Comparison of ENCODE assay signal across 20 cellular contexts in the genomic region with DNA sequence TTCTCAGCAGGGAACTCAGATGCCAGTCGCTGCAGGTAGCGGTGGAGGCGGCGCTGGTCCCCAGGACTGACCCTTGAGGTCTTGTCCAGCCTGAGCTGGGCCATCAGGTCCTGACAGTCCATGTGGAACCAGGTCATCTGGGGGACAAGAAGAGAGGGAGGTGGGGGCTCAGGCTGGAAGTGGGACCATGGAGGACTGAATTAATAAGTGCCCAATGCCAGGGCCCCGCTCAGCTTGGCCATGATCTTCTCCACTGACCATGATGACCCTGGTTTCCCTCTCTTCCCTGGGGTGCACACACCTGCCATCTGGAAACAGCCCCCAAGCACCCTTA. TPM values are rescaled to one million over a fixed set of nuclear protein-coding genes. Genes with fewer than 3 reads are reported as not detected.
DNase-seq lines count a peak whose midpoint lies in the region; ATAC-seq, FAIRE-seq and TF ChIP-seq lines count a peak whose summit lies in the region.
"Had no signal": no experiment of that assay in that cellular context is flagged by ENCODE, and none has a peak within 500 bp of the region (broad histone marks: within the 10 kb centered on the region; RNA-seq: fewer than 3 reads in every experiment).

No MANE protein-coding gene starts in this region.

- H4K91ac ChIP-seq in H1 (replicated peaks; ENCODE audit: insufficient read length, low read length) = no peak overlapping the region

- H2BK15ac ChIP-seq in H1 (ENCODE audit: low read length) = no peak overlapping the region

- H2BK120ac ChIP-seq in H1 (replicated peaks; ENCODE audit: low read depth, low read length) = no peak overlapping the region

- H3K9me3 ChIP-seq in right cardiac atrium (ENCODE audit: control insufficient read depth, low read length) (no peaks in the 10 kb centered on the region), H1 (ENCODE audit: insufficient read depth in 2 of 2, low read depth in 1 of 2, low read length in 1 of 2) (no peaks in the 10 kb centered on the region), osteoblast (ENCODE audit: low read depth, low read length) (no peaks in the 10 kb centered on the region), stomach (no peaks in the 10 kb centered on the region)
- H3K9me3 ChIP-seq: Caco-2 had no signal

- no peaks in the 10 kb centered on the region; the same call in 1 of the 2 replicates for H3K79me1 ChIP-seq in H1 (ENCODE audit: low read depth, low read length)

- H3K23ac ChIP-seq in H1 (ENCODE audit: insufficient read length) = no peak overlapping the region

- H4K20me1 ChIP-seq in H1 (replicated peaks in 1 of 2; ENCODE audit: control insufficient read depth in 1 of 2, insufficient read depth in 2 of 2, low read length in 2 of 2) = no peaks in the 10 kb centered on the region
- no peaks in the 10 kb centered on the region for H4K20me1 ChIP-seq in osteoblast (ENCODE audit: insufficient read depth, low read length)

- H2BK20ac ChIP-seq in H1 (ENCODE audit: low read length) = no peak overlapping the region

- FAIRE-seq in H1 (lab: Jason Lieb, UNC) = no peak
- FAIRE-seq: A204.1, D721Med, GM12892, GM18507, H54 had no signal

- H3K4me2 ChIP-seq in H1 (ENCODE audit: insufficient read depth in 1 of 2, low read depth in 2 of 2, low read length in 2 of 2) = no peak overlapping the region
- H3K4me2 ChIP-seq in osteoblast (ENCODE audit: insufficient read depth, low read length) = no peak overlapping the region

- H3K4ac ChIP-seq in H1 (replicated peaks; ENCODE audit: insufficient read length, low read depth, low read length) = no peak overlapping the region

- 94% methylated on average over 5 of the region's 5 CpGs for WGBS in right cardiac atrium
- 84% methylated on average over 5 of the region's 5 CpGs; no CpG with 5 or more reads in 1 of the 2 experiments for WGBS in H1 (ENCODE audit: extremely low coverage in 1 of 2, insufficient coverage in 1 of 2, insufficient read length in 1 of 2, insufficient replicate concordance in 2 of 2, low coverage in 1 of 2, low lambda C conversion rate in 2 of 2, missing lambda C conversion rate in 1 of 2), 2 experiments
- WGBS in stomach, 5 donors = 89 to 100% (median 92%) methylated on average over 2 to 5 of the region's 5 CpGs

- H3K56ac ChIP-seq in H1 (replicated peaks; ENCODE audit: insufficient read length, low read depth, low read length) = no peak overlapping the region

- H4K5ac ChIP-seq in H1 (ENCODE audit: insufficient read length, low read depth, low read length) = no peak overlapping the region

- H3K23me2 ChIP-seq in H1 (ENCODE audit: low read depth, low read length) = no peaks in the 10 kb centered on the region

- H2AFZ ChIP-seq in H1 (ENCODE audit: low read length) = no peak overlapping the region
- H2AFZ ChIP-seq in osteoblast (ENCODE audit: low read length) = no peak overlapping the region
- H2AFZ ChIP-seq: GM23248 had no signal

- H3K9ac ChIP-seq in H1 (replicated peaks in 1 of 4; ENCODE audit: extremely low read depth in 1 of 4, low read depth in 3 of 4, low read length in 3 of 4) = no peak overlapping the region
- H3K9ac ChIP-seq: GM23248 had no signal

- no peak overlapping the region for H3K18ac ChIP-seq in H1 (ENCODE audit: extremely low read depth, low read length)

- peak overlapping the region; percentile 57; the same call in 1 of the 2 replicates for H4K8ac ChIP-seq in H1 (ENCODE audit: extremely low read depth, insufficient read depth, low read length)

- H2AK5ac ChIP-seq in H1 (ENCODE audit: low read depth, low read length) = no peak overlapping the region

- TF ChIP-seq CTCF in H1 (IDR thresholded peaks at IDR 0.05; ENCODE audit: control extremely low read depth in 1 of 3, insufficient read depth in 1 of 3, low read depth in 1 of 3, low read length in 3 of 3) (no peak), osteoblast (IDR thresholded peaks at IDR 0.05; ENCODE audit: extremely low read depth, low read depth, low read length) (no peak), stomach (IDR thresholded peaks at IDR 0.05) (no peak)

- H3K79me2 ChIP-seq in H1 (ENCODE audit: control insufficient read depth in 1 of 2, insufficient read depth in 2 of 2, low read length in 2 of 2) = no peaks in the 10 kb centered on the region
- H3K79me2 ChIP-seq in osteoblast (ENCODE audit: insufficient read depth, low read length) = no peaks in the 10 kb centered on the region

- POLR2A ChIA-PET in H1 (lab: Charles Lee; ENCODE audit: partially characterized antibody) = no interaction called here

- H3K27me3 ChIP-seq in right cardiac atrium (ENCODE audit: control insufficient read depth, insufficient read depth) = no peaks in the 10 kb centered on the region
- H3K27me3 ChIP-seq in H1 (replicated peaks in 1 of 4; ENCODE audit: control insufficient read depth in 3 of 4, extremely low read depth in 1 of 4, insufficient read depth in 3 of 4, low read length in 3 of 4) = no peaks in the 10 kb centered on the region
- H3K27me3 ChIP-seq in osteoblast (ENCODE audit: insufficient read depth, low read length) = no peaks in the 10 kb centered on the region
- no peaks in the 10 kb centered on the region for H3K27me3 ChIP-seq in stomach

- no peak for DNase-seq in right cardiac atrium
- no peak for DNase-seq in Right ventricle myocardium superior
- DNase-seq in H1 (ENCODE audit: low read depth in 1 of 2, low spot score in 2 of 2) = no peak
- DNase-seq in osteoblast (ENCODE audit: insufficient read length, low spot score, missing footprints) = peak; percentile 73
- no peak for DNase-seq in stimulated activated CD4-positive, alpha-beta T cell treated with anti-CD3 and anti-CD28 coated beads, Interleukin-4, amount 100 ng/mL, for 24 hours
- DNase-seq in NCI-H2107 treated with DMSO at 0.1 percent for 48 hours (lab: John Stamatoyannopoulos, UW; ENCODE audit: unreplicated experiment) = no peak
- DNase-seq in stomach = no peak
- DNase-seq: ACHN; Caco-2; CD4-positive, alpha-beta T cell; GDM1; GM23248; HCEC 1CT had no signal

- H3K14ac ChIP-seq in H1 (ENCODE audit: insufficient read length) = no peak overlapping the region

- H3K27ac ChIP-seq in right cardiac atrium (ENCODE audit: low read length) = peak overlapping the region; percentile 1
- no peak overlapping the region for H3K27ac ChIP-seq in H1 (ENCODE audit: low read depth, low read length)
- H3K27ac ChIP-seq in osteoblast (ENCODE audit: low read depth, low read length) = no peak overlapping the region
- H3K27ac ChIP-seq in stomach = no peak overlapping the region
- H3K27ac ChIP-seq: C4-2B, GM23248, HL-60 had no signal

- H2BK12ac ChIP-seq in H1 (ENCODE audit: low read depth, low read length) = no peak overlapping the region

- H2BK5ac ChIP-seq in H1 (ENCODE audit: low read depth, low read length) = no peak overlapping the region

- no peak overlapping the region for H3K4me3 ChIP-seq in right cardiac atrium (ENCODE audit: low read length)
- no peak overlapping the region for H3K4me3 ChIP-seq in H1 (ENCODE audit: extremely low read depth in 1 of 4, insufficient read depth in 2 of 4, low read depth in 3 of 4, low read length in 4 of 4)
- no peak overlapping the region for H3K4me3 ChIP-seq in osteoblast (ENCODE audit: insufficient read depth, low read length)
- H3K4me3 ChIP-seq in stomach = no peak overlapping the region
- H3K4me3 ChIP-seq: GM23248 had no signal

- ATAC-seq in right cardiac atrium = no peak
- ATAC-seq in Right ventricle myocardium superior (ENCODE audit: poor library complexity) = no peak

- TF ChIP-seq RAD21 in H1 (IDR thresholded peaks at IDR 0.05 in 1 of 2, conservative IDR thresholded peaks at IDR 0.05 in 1 of 2; ENCODE audit: low read depth in 2 of 2, low read length in 2 of 2) = no peak

- no peak for TF ChIP-seq POLR2A in H1 (IDR thresholded peaks at IDR 0.05; ENCODE audit: control extremely low read depth in 1 of 2, low read depth in 2 of 2, low read length in 2 of 2)
- TF ChIP-seq POLR2A in stomach (IDR thresholded peaks at IDR 0.05) = no peak

- peaks cover 11% of the 10 kb centered on the region for H3K4me1 ChIP-seq in right cardiac atrium (ENCODE audit: control insufficient read depth, insufficient read depth, low read length)
- peaks cover 0 to 3% (median 0%) of the 10 kb centered on the region in 4 experiments; a peak in 1 of 7 replicates for H3K4me1 ChIP-seq in H1 (replicated peaks in 1 of 4; ENCODE audit: control insufficient read depth in 3 of 4, insufficient read depth in 4 of 4, low read length in 3 of 4)
- H3K4me1 ChIP-seq in osteoblast (ENCODE audit: insufficient read depth, low read length) = peaks cover 36% of the 10 kb centered on the region
- peaks cover 0 to 9% (median 2%) of the 10 kb centered on the region in 4 donors for H3K4me1 ChIP-seq in stomach

- H3K36me3 ChIP-seq in H1 (ENCODE audit: control insufficient read depth in 2 of 4, insufficient read depth in 4 of 4, low read length in 3 of 4) (no peaks in the 10 kb centered on the region), osteoblast (ENCODE audit: insufficient read depth, low read length) (no peaks in the 10 kb centered on the region), stomach (peaks cover 0 to 4% (median 0%) of the 10 kb centered on the region in 4 donors)

- CTCF ChIA-PET in H1 (lab: Charles Lee; ENCODE audit: partially characterized antibody) = interaction anchor here (0.6 to 17.3 kb wide), 9 partner anchors 8 to 212 kb away, joined by 3 to 198 read pairs (median 4); no protein-coding TSS in a partner anchor

- TF ChIP-seq EP300 in H1 (IDR thresholded peaks at IDR 0.05; ENCODE audit: borderline replicate concordance in 1 of 2, low read depth in 2 of 2, low read length in 2 of 2) (no peak), stomach (IDR thresholded peaks at IDR 0.05) (no peak)

- intact Hi-C loops in right cardiac atrium (cut with DNase I) (loop anchor here in 1 of 4 donors (5.0 kb wide), 1 partner anchor 46 kb away; the partner anchor contains the start of gene TGM2), Right ventricle myocardium superior (cut with DNase I) (no loop called here), stomach (cut with DNase I; ENCODE audit: low total_unique reads) (no loop called here)

RNA-seq across cellular contexts. Expression of gene KIAA1755, which starts 47.0 kb away (rescaled TPM):
- total RNA-seq in right cardiac atrium (10 to 100 TPM; 13.6 to 18.7 (median 17.5) TPM), Right ventricle myocardium superior (5.4 TPM), osteoblast (2.5 and 2.7 TPM in 2 replicates), stomach (1 to 10 TPM in 4 of 5 donors, not detected in 1; 1.2 to 9.4 (median 2.4) TPM)
- polyA plus RNA-seq in right cardiac atrium (5.8 TPM), H1 (2011; rRNA removed) (0.23 and 0.27 TPM in 2 replicates), stomach (1 to 10 TPM; 2.4 to 3.6 (median 3.3) TPM)
- total RNA-seq in H1 (2021; fragmentation: NEBNext Ultra II Directional; extraction: Animal tissue kit (Norgen Biotek cat#: 25700)) = not detected in 2 replicates
- polyA plus RNA-seq in H1 (2011; cell fraction: cytosol; rRNA removed) = 0.10 TPM
- polyA plus RNA-seq in H1 (2011; cell fraction: nucleus; rRNA removed) = 0.26 TPM
- 0.14 to 0.28 TPM (median 0.20 TPM) in 4 replicates for polyA plus RNA-seq in H1 (2012, experiment 1 of 2)
- 0.26 TPM for polyA plus RNA-seq in H1 (2012, experiment 2 of 2)
- polyA plus RNA-seq in H1 (2013, experiment 1 of 2) = 0.08 TPM
- 0.07 TPM for polyA plus RNA-seq in H1 (2013, experiment 2 of 2)
- 0.07 and 0.09 TPM in 2 replicates for polyA minus RNA-seq in H1 (2011; rRNA and poly(A)+ RNA removed)
- not detected for polyA minus RNA-seq in H1 (2011; cell fraction: cytosol; rRNA and poly(A)+ RNA removed)
- polyA minus RNA-seq in H1 (2011; cell fraction: nucleus; rRNA and poly(A)+ RNA removed) = 0.50 TPM
- total RNA-seq: CD4-positive, alpha-beta T cell had no signal

RNA-seq across cellular contexts. Expression of gene TGM2, which starts 48.5 kb away (rescaled TPM):
- total RNA-seq in right cardiac atrium = 1,000 to 10,000 TPM in 3 of 4 donors, 100 to 1,000 TPM in 1; 963 to 1,731 (median 1,257) TPM
- polyA plus RNA-seq in right cardiac atrium = 447 TPM
- 469 TPM for total RNA-seq in Right ventricle myocardium superior
- total RNA-seq in H1 (2021; fragmentation: NEBNext Ultra II Directional; extraction: Animal tissue kit (Norgen Biotek cat#: 25700)) = 1.0 and 1.3 TPM in 2 replicates
- polyA plus RNA-seq in H1 (2011; rRNA removed) = 0.86 and 1.5 TPM in 2 replicates
- polyA plus RNA-seq in H1 (2011; cell fraction: cytosol; rRNA removed) = 0.92 TPM
- polyA plus RNA-seq in H1 (2011; cell fraction: nucleus; rRNA removed) = 1.9 TPM
- 0.77 to 1.3 TPM (median 1.1 TPM) in 4 replicates for polyA plus RNA-seq in H1 (2012, experiment 1 of 2)
- polyA plus RNA-seq in H1 (2012, experiment 2 of 2) = 1.0 TPM
- 0.73 TPM for polyA plus RNA-seq in H1 (2013, experiment 1 of 2)
- polyA plus RNA-seq in H1 (2013, experiment 2 of 2) = 0.79 TPM
- polyA minus RNA-seq in H1 (2011; rRNA and poly(A)+ RNA removed) = 0.50 and 1.8 TPM in 2 replicates
- 1.2 TPM for polyA minus RNA-seq in H1 (2011; cell fraction: cytosol; rRNA and poly(A)+ RNA removed)
- 0.90 TPM for polyA minus RNA-seq in H1 (2011; cell fraction: nucleus; rRNA and poly(A)+ RNA removed)
- total RNA-seq in osteoblast = 78.2 and 137 TPM in 2 replicates
- total RNA-seq in stomach = 100 to 1,000 TPM in 1 of 5 donors, 10 to 100 TPM in 4; 27.8 to 195 (median 44.3) TPM
- polyA plus RNA-seq in stomach = 10 to 100 TPM; 16.2 to 28.0 (median 25.1) TPM

Comparison
In these comparisons a context has a peak if more than half of its experiments do, and no peak if none do; other contexts are left out.
1. RNA of gene TGM2, which starts 48.5 kb away (total RNA-seq): 963 to 1,731 TPM in right cardiac atrium, 469 TPM in Right ventricle myocardium superior (single experiment), 78.2 to 137 TPM in osteoblast and 27.8 to 195 TPM in stomach; 1.0 to 1.3 TPM in H1; every median in the first group is over 10 times any median in the second.